In the genomic region with DNA sequence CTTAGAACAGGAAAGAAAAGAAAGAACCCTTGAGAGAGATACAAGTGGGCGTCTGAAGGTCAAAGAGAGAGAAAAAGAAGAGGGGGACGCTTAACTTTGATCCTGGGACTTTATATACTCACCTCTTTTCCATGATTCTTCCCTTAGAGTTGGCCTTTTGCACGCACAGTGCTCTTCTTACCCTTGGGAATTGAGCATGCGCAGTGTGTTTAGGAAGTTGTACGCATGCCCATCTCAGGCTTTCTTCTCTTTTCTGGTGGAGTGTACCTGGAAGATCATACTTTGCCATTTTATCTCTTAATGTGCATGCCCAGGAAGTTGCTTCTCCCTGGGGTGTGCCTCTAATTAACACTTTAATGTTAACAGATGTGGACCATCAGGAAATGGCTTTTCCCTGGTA, we compare ENCODE assay signal across 1 cellular context.
TF ChIP-seq lines count a peak whose summit lies in the region.

No MANE protein-coding gene starts in this region.

TF ChIP-seq in K562, 482 proteins besides CTCF, POLR2A, EP300 and RAD21 (continued from another document):
- TF ChIP-seq, protein P1, sequence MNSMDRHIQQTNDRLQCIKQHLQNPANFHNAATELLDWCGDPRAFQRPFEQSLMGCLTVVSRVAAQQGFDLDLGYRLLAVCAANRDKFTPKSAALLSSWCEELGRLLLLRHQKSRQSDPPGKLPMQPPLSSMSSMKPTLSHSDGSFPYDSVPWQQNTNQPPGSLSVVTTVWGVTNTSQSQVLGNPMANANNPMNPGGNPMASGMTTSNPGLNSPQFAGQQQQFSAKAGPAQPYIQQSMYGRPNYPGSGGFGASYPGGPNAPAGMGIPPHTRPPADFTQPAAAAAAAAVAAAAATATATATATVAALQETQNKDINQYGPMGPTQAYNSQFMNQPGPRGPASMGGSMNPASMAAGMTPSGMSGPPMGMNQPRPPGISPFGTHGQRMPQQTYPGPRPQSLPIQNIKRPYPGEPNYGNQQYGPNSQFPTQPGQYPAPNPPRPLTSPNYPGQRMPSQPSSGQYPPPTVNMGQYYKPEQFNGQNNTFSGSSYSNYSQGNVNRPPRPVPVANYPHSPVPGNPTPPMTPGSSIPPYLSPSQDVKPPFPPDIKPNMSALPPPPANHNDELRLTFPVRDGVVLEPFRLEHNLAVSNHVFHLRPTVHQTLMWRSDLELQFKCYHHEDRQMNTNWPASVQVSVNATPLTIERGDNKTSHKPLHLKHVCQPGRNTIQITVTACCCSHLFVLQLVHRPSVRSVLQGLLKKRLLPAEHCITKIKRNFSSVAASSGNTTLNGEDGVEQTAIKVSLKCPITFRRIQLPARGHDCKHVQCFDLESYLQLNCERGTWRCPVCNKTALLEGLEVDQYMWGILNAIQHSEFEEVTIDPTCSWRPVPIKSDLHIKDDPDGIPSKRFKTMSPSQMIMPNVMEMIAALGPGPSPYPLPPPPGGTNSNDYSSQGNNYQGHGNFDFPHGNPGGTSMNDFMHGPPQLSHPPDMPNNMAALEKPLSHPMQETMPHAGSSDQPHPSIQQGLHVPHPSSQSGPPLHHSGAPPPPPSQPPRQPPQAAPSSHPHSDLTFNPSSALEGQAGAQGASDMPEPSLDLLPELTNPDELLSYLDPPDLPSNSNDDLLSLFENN (IDR thresholded peaks at IDR 0.05; ENCODE audit: low read depth in 2 of 2, low read length in 2 of 2): no peak
TF ChIP-seq in K562: peak in this region for 1.
